16 cellular contexts compared by ENCODE assay signal in the genomic region with DNA sequence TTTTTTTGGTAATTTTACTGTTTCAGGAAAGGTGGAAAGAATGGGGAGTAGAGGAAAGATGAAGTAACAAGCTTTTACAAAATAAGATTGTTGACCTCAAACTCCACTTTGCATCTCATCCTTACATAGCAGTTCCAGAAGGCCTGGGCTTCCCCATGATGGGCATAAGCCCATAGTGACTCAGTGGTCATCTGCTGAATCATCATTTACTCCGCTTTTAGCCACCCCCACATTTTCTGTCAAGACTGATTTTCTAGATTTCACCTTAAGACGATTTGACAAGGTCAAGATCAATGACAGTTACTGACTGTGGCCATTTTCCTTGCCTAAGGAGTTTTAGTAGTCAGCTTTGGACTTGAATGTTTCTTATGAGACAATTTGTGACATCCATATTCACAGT. TPM values are rescaled to one million over a fixed set of nuclear protein-coding genes. Genes with fewer than 3 reads are reported as not detected.
A peak's percentile ranks its signal among the peaks of the same experiment; 100 is the strongest.
DNase-seq lines count a peak whose midpoint lies in the region; ATAC-seq, FAIRE-seq and TF ChIP-seq lines count a peak whose summit lies in the region.
"Had no signal": no experiment of that assay in that cellular context is flagged by ENCODE, and none has a peak within 500 bp of the region (broad histone marks: within the 10 kb centered on the region; RNA-seq: fewer than 3 reads in every experiment).

No MANE protein-coding gene starts in this region.

- WGBS in A549 (ENCODE audit: missing lambda C conversion rate): 59% methylated on average over 2 of the region's 2 CpGs
- WGBS in GM23248 (ENCODE audit: low coverage in 1 of 2, low lambda C conversion rate in 2 of 2, missing lambda C conversion rate in 2 of 2), 2 experiments: 64 to 80% methylated on average over 2 of the region's 2 CpGs

- no peak for FAIRE-seq in A549 (lab: Jason Lieb, UNC)
- FAIRE-seq: GM19239 had no signal

- H3K9ac ChIP-seq in GM23248: no peak overlapping the region
- H3K9ac ChIP-seq: KMS-11 had no signal

- CTCF ChIA-PET in A549 (lab: Yijun Ruan, JAX): interaction anchor here (0.7 to 7.6 kb wide), 11 partner anchors 11 to 233 kb away, joined by 3 to 82 read pairs (median 5); a partner anchor contains a TSS

- H3K79me2 ChIP-seq in GM23248 (ENCODE audit: insufficient read depth): no peaks in the 10 kb centered on the region; the same call in none of the 2 replicates

- H3K27ac ChIP-seq in A549 (no peak overlapping the region), GM23248 (no peak overlapping the region)
- H3K27ac ChIP-seq: KMS-11 had no signal

- H3F3A ChIP-seq in GM23248 (ENCODE audit: insufficient read depth): peaks cover 4% of the 10 kb centered on the region; the same call in 1 of the 2 replicates

- TF ChIP-seq CTCF in A549 (IDR thresholded peaks at IDR 0.05) (no peak), fibroblast of mammary gland (conservative IDR thresholded peaks at IDR 0.05; ENCODE audit: control insufficient read depth, insufficient read depth, low read depth, low read length) (no peak)

- no peaks in the 10 kb centered on the region for H3K27me3 ChIP-seq in GM23248 (replicated peaks; ENCODE audit: insufficient read depth)

- no peak for TF ChIP-seq RAD21 in A549 (conservative IDR thresholded peaks at IDR 0.05 in 1 of 2, IDR thresholded peaks at IDR 0.05 in 1 of 2)

- DNase-seq in A549 (ENCODE audit: low read depth in 1 of 2, low spot score in 1 of 2) (no peak), GM23248 (peak; percentile 44), RKO (ENCODE audit: low spot score) (peak; percentile 40), fibroblast of mammary gland (ENCODE audit: low read depth) (peak; percentile 54), NOMO-1 treated with dmso at 0.1 percent for 144 hours (lab: John Stamatoyannopoulos, UW; ENCODE audit: unreplicated experiment) (no peak)
- DNase-seq in stimulated activated CD4-positive, alpha-beta T cell treated with anti-CD3 and anti-CD28 coated beads, Interleukin-4, amount 100 ng/mL, for 4 hours: no peak
- no peak for DNase-seq in stimulated activated CD4-positive, alpha-beta T cell treated with anti-CD3 and anti-CD28 coated beads, Interleukin-15, amount 100 ng/mL, for 24 hours
- DNase-seq: C1 segment of cervical spinal cord; CD4-positive, alpha-beta memory T cell; DND-41; GF-D8; HFFc6 had no signal

- H3K4me2 ChIP-seq in A549: no peak overlapping the region
- no peak overlapping the region for H3K4me2 ChIP-seq in GM23248 (ENCODE audit: unreplicated experiment)
- H3K4me2 ChIP-seq: KMS-11 had no signal

- no peak for TF ChIP-seq EP300 in A549 (IDR thresholded peaks at IDR 0.05)

- H4K20me1 ChIP-seq in GM23248 (ENCODE audit: insufficient read depth): no peaks in the 10 kb centered on the region

- POLR2A ChIA-PET in A549 (lab: Yijun Ruan, JAX): no interaction called here

- H3K9me3 ChIP-seq in A549 (no peaks in the 10 kb centered on the region), GM23248 (ENCODE audit: low read depth) (no peaks in the 10 kb centered on the region)
- H3K9me3 ChIP-seq: HAP-1 had no signal

- H3K36me3 ChIP-seq in GM23248 (ENCODE audit: low read depth): no peaks in the 10 kb centered on the region
- H3K36me3 ChIP-seq: HAP-1 had no signal

- in situ Hi-C loops in GM23248 (cut with MboI): no loop called here

- no peaks in the 10 kb centered on the region for H3K9me2 ChIP-seq in GM23248 (ENCODE audit: insufficient read depth)

- H3K4me3 ChIP-seq in A549 (no peak overlapping the region), GM23248 (no peak overlapping the region), fibroblast of mammary gland (ENCODE audit: control insufficient read depth, low read depth, low read length) (no peak overlapping the region)
- H3K4me3 ChIP-seq: HAP-1 had no signal

- no peak overlapping the region for H2AFZ ChIP-seq in GM23248

- ATAC-seq in A549 (no peak), GM19328 (IDR thresholded peaks at IDR 0.05; ENCODE audit: unreplicated experiment) (no peak)

- H3K4me1 ChIP-seq in A549: peaks cover 11% of the 10 kb centered on the region
- no peaks in the 10 kb centered on the region for H3K4me1 ChIP-seq in GM23248 (ENCODE audit: insufficient read depth)

- TF ChIP-seq POLR2A in A549 (IDR thresholded peaks at IDR 0.05; ENCODE audit: low read length): no peak

TF ChIP-seq in A549, 52 proteins besides CTCF, POLR2A, EP300 and RAD21:
- TF ChIP-seq HOXA7 (CRISPR knock-in tag; IDR thresholded peaks at IDR 0.05) (no peak), JUN (IDR thresholded peaks at IDR 0.05) (no peak), ZFP36 (IDR thresholded peaks at IDR 0.05; ENCODE audit: borderline replicate concordance, partially characterized antibody) (no peak), MAFK (IDR thresholded peaks at IDR 0.05; ENCODE audit: partially characterized antibody) (peak; percentile 82), HEYL (CRISPR knock-in tag; IDR thresholded peaks at IDR 0.05) (no peak)

RNA-seq across cellular contexts. Expression of a gene that starts 49.4 kb away (rescaled TPM):
- polyA plus RNA-seq in A549 (2011; rRNA removed) (6.5 and 7.0 TPM in 2 replicates), A549 (2017; fragmentation: RNase III; extraction: RNeasy Plus Mini Kit Qiagen cat#74134 plus additional on column Dnase treatment) (2.4 to 2.9 TPM (median 2.7 TPM) in 3 replicates), GM23248 (2016; fragmentation: Nextera tagmentation; extraction: Ambion mirVana) (3.5 and 4.9 TPM in 2 replicates)
- polyA plus RNA-seq in A549 (2012; cell fraction: cytosol; rRNA removed): 1.7 and 2.3 TPM in 2 replicates
- polyA plus RNA-seq in A549 (2012; cell fraction: nucleus; rRNA removed): 1.5 TPM in 2 replicates
- 21.9 and 23.6 TPM in 2 replicates for polyA minus RNA-seq in A549 (2011; rRNA and poly(A)+ RNA removed)
- total RNA-seq in GM23248 (2014; rRNA removed; shearing (Covaris generic)): 6.6 and 19.9 TPM in 2 replicates

Comparison
In these comparisons a context has a peak if more than half of its experiments do, and no peak if none do; other contexts are left out.
1. DNase-seq: peak in GM23248 (single experiment), RKO (single experiment) and fibroblast of mammary gland (single experiment); none in A549 (0 of 2), stimulated activated CD4-positive, alpha-beta T cell treated with anti-CD3 and anti-CD28 coated beads, Interleukin-4, amount 100 ng/mL, for 4 hours (0 of 2), stimulated activated CD4-positive, alpha-beta T cell treated with anti-CD3 and anti-CD28 coated beads, Interleukin-15, amount 100 ng/mL, for 24 hours (single experiment) and NOMO-1 treated with dmso at 0.1 percent for 144 hours (single experiment).